ENCODE assay signal across 8 cellular contexts in the genomic region with DNA sequence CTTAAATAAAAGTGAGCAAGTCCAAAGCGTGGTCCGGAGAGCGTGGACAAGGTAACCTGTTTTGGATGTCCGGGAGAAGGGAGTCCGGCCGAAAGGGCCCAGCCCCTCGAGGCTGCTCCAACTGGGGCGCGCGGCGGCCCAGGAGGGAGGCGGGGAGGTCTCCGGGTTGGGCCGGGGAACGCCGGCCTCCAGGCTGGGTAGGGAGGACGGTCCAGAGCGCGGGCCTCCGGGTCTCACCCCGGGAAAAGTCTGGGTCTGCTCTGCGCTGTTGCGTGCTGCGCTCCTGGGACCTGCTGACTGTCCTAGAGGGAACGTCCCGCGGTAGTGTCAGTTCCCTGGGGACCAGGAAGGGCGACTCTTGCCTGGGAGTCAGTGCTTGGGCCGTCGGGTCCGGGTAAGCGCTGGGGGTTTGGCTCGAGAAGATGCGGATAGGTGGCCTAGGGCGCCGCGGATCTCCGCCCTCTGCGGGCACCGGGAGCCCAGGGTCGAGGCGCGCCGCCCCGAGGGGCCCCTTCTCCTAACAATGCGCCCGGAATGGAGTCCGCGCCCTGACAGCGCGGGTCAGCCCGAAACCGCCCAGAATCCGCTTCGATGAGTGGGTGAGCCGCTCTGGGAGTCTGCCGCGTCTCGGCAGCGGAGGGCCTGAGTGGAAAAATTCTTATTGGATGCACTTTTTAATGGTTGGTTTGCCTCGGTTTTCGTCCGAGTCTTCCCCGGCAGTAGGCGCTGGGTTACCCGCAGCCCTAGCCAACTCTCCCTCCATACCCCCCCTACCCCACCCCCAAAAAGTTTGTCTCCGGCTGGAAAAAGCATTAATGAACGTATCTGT. TPM values are rescaled to one million over a fixed set of nuclear protein-coding genes. Genes with fewer than 3 reads are reported as not detected.
A peak's percentile ranks its signal among the peaks of the same experiment; 100 is the strongest.
DNase-seq lines count a peak whose midpoint lies in the region; ATAC-seq lines count a peak whose summit lies in the region.

No MANE protein-coding gene starts in this region.

- no peaks in the 10 kb centered on the region for H3K9me3 Mint-ChIP-seq in T-helper 2 cell treated with Interferon-gamma antibody and Interleukin-4, amounts not matched to agents 5 μg/mL and 100 μg/mL, for 36 hours

- H3K4me1 ChIP-seq in ectodermal cell (ENCODE audit: control insufficient read depth, insufficient read depth, low read length) = peaks cover 31% of the 10 kb centered on the region
- H3K4me1 ChIP-seq in mucosa of stomach (ENCODE audit: control insufficient read depth, insufficient read depth, low read length) = peaks cover 4% of the 10 kb centered on the region

- H3K36me3 ChIP-seq in ectodermal cell (ENCODE audit: control insufficient read depth, insufficient read depth, low read length) (no peaks in the 10 kb centered on the region), mucosa of stomach (ENCODE audit: control insufficient read depth, insufficient read depth, low read length) (no peaks in the 10 kb centered on the region)

- H3K36me3 Mint-ChIP-seq in T-helper 2 cell treated with Interferon-gamma antibody and Interleukin-4, amounts not matched to agents 5 μg/mL and 100 μg/mL, for 36 hours (ENCODE audit: low read depth) = peaks cover 20% of the 10 kb centered on the region

- peak; percentile 40 for DNase-seq in stimulated activated CD4-positive, alpha-beta T cell treated with anti-CD3 and anti-CD28 coated beads, Interleukin-4, amount 100 ng/mL, for 1 hour
- no peak for DNase-seq in stimulated activated CD4-positive, alpha-beta T cell treated with anti-CD3 and anti-CD28 coated beads, Interleukin-12 subunit alpha, Interleukin-12 subunit beta, amount 100 ng/mL, for 4 hours
- no peak for DNase-seq in T-helper 2 cell treated with Interferon-gamma antibody and Interleukin-4, amounts not matched to agents 5 μg/mL and 100 μg/mL, for 36 hours (ENCODE audit: low spot score)
- DNase-seq in NCI-H2081 treated with DMSO at 0.1 percent for 48 hours (lab: John Stamatoyannopoulos, UW) = no peak

- peak overlapping the region; percentile 95 for H3K27ac Mint-ChIP-seq in T-helper 2 cell treated with Interferon-gamma antibody and Interleukin-4, amounts not matched to agents 5 μg/mL and 100 μg/mL, for 36 hours

- no peak for ATAC-seq in GM21786 (IDR thresholded peaks at IDR 0.05; ENCODE audit: unreplicated experiment)
- no peak for ATAC-seq in GM21619 (IDR thresholded peaks at IDR 0.05; ENCODE audit: unreplicated experiment)

- H3K9me3 ChIP-seq in ectodermal cell (ENCODE audit: control insufficient read depth, low read length) (no peaks in the 10 kb centered on the region), mucosa of stomach (ENCODE audit: control insufficient read depth, low read length) (no peaks in the 10 kb centered on the region)

- no peak overlapping the region for H3K27ac ChIP-seq in ectodermal cell (ENCODE audit: insufficient read depth, low read depth, low read length, poor library complexity, severe bottlenecking)

- H3K4me3 ChIP-seq in ectodermal cell (ENCODE audit: insufficient read depth, low read depth, low read length) = peak overlapping the region; percentile 16
- H3K4me3 ChIP-seq in mucosa of stomach (ENCODE audit: low read length) = peak overlapping the region; percentile 8

- H3K27me3 ChIP-seq in ectodermal cell (ENCODE audit: control insufficient read depth, insufficient read depth, low read length, poor library complexity, severe bottlenecking) (peaks cover 100% of the 10 kb centered on the region), mucosa of stomach (ENCODE audit: control insufficient read depth, insufficient read depth, low read length) (peaks cover 97% of the 10 kb centered on the region)

- 1% methylated on average over 68 of the region's 68 CpGs for WGBS in ectodermal cell, 2 experiments

- peak overlapping the region; percentile 92 for H3K4me3 Mint-ChIP-seq in T-helper 2 cell treated with Interferon-gamma antibody and Interleukin-4, amounts not matched to agents 5 μg/mL and 100 μg/mL, for 36 hours

- H3K9ac ChIP-seq in mucosa of stomach (ENCODE audit: low read length) = peak overlapping the region; percentile 45

- H3K4me1 Mint-ChIP-seq in T-helper 2 cell treated with Interferon-gamma antibody and Interleukin-4, amounts not matched to agents 5 μg/mL and 100 μg/mL, for 36 hours (ENCODE audit: low read depth) = peaks cover 37% of the 10 kb centered on the region

- H3K27me3 Mint-ChIP-seq in T-helper 2 cell treated with Interferon-gamma antibody and Interleukin-4, amounts not matched to agents 5 μg/mL and 100 μg/mL, for 36 hours (ENCODE audit: low read depth) = peaks cover 41% of the 10 kb centered on the region

RNA-seq across cellular contexts. Expression of a gene that starts 0.9 kb away (rescaled TPM):
- 1.0 TPM for polyA plus RNA-seq in ectodermal cell (2013, experiment 1 of 4)
- polyA plus RNA-seq in ectodermal cell (2013, experiment 2 of 4) = 0.30 TPM
- polyA plus RNA-seq in ectodermal cell (2013, experiment 3 of 4) = 1.0 TPM
- polyA plus RNA-seq in ectodermal cell (2013, experiment 4 of 4) = 0.65 TPM
